In the genomic region with DNA sequence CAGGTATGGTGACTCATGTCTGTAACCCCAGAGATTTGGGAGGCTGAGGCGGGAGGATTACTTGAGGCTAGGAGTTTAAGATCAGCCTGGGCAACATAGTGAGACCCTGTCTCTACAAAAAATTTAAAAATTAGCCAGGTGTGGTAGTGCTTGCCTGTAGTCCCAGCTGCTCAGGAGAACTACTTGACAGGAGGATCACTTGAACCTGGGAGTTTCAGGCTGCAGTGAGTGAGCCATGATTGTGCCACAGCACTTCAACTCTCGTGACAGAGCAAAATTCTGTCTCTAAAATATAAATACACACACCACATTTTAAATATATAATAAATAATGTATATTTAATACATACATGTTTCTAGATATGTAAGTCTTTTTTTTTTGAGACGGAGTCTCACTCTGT, we compare ENCODE assay signal across 18 cellular contexts.
"Had no signal": no experiment of that assay in that cellular context is flagged by ENCODE, and none has a peak within 500 bp of the region (broad histone marks: within the 10 kb centered on the region; RNA-seq: fewer than 3 reads in every experiment).

No MANE protein-coding gene starts in this region.

- H3K27me3 Mint-ChIP-seq: dendritic cell treated with granulocyte-macrophage colony-stimulating factor and Interleukin-4, amounts not matched to agents 40 ng/mL and 50 ng/mL, for 4 days; effector memory CD8-positive, alpha-beta T cell; naive thymus-derived CD4-positive, alpha-beta T cell; type B pancreatic cell had no signal

- ATAC-seq: effector memory CD8-positive, alpha-beta T cell; gastrocnemius medialis; naive thymus-derived CD4-positive, alpha-beta T cell had no signal

- H3K27ac ChIP-seq: epithelial cell of prostate, gastrocnemius medialis, left ventricle myocardium inferior, neutrophil had no signal

- H3K27ac Mint-ChIP-seq: dendritic cell treated with granulocyte-macrophage colony-stimulating factor and Interleukin-4, amounts not matched to agents 40 ng/mL and 50 ng/mL, for 4 days; nephron progenitor cell had no signal

- H3K9me3 Mint-ChIP-seq: dendritic cell treated with granulocyte-macrophage colony-stimulating factor and Interleukin-4, amounts not matched to agents 40 ng/mL and 50 ng/mL, for 4 days; effector memory CD8-positive, alpha-beta T cell; immature natural killer cell; naive thymus-derived CD4-positive, alpha-beta T cell; nephron progenitor cell; type B pancreatic cell had no signal

- H3K4me1 Mint-ChIP-seq: nephron progenitor cell had no signal

- H3K4me3 Mint-ChIP-seq: dendritic cell treated with granulocyte-macrophage colony-stimulating factor and Interleukin-4, amounts not matched to agents 40 ng/mL and 50 ng/mL, for 4 days; effector memory CD8-positive, alpha-beta T cell; immature natural killer cell; naive thymus-derived CD4-positive, alpha-beta T cell; nephron progenitor cell; type B pancreatic cell had no signal

- H3K36me3 ChIP-seq: esophagus muscularis mucosa, gastrocnemius medialis, left ventricle myocardium inferior, neutrophil had no signal

- H3K9me3 ChIP-seq: esophagus muscularis mucosa, gastrocnemius medialis, left ventricle myocardium inferior, neutrophil, stomach had no signal

- DNase-seq: cerebellar nuclear complex; effector memory CD8-positive, alpha-beta T cell; glutamatergic neuron; immature natural killer cell; left ventricle myocardium inferior; mammary epithelial cell; naive thymus-derived CD4-positive, alpha-beta T cell; nephron progenitor cell; small intestine; stimulated activated CD4-positive, alpha-beta T cell treated with anti-CD3 and anti-CD28 coated beads, Interleukin-12 subunit alpha, Interleukin-12 subunit beta, amount 100 ng/mL, for 4 hours; stimulated activated naive CD4-positive, alpha-beta T cell; stomach had no signal

- H3K4me3 ChIP-seq: esophagus muscularis mucosa, gastrocnemius medialis, left ventricle myocardium inferior, stomach had no signal

- H3K27me3 ChIP-seq: esophagus muscularis mucosa, gastrocnemius medialis, neutrophil, stomach had no signal
